ENCODE assay signal across 25 cellular contexts in the genomic region with DNA sequence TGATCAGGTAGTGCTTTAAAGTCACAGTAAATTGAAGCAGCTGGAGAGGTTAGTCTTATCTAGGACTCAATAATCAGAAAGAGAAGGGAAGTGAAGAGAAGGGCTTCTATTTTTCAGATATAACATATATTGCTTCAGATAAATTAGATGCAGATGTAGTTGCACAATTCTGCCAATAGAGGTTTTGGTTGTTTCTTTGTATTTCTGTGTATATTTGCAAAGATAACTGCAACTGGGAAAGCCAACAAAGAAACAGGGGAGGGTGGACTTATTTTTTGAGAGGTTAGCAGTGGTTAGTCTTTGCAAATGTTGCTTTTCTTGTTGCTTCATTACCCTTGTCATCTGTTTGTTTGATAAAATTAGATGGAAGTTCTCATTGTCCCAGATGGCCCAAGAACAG.
DNase-seq lines count a peak whose midpoint lies in the region; TF ChIP-seq lines count a peak whose summit lies in the region.
"Had no signal": no experiment of that assay in that cellular context is flagged by ENCODE, and none has a peak within 500 bp of the region (broad histone marks: within the 10 kb centered on the region; RNA-seq: fewer than 3 reads in every experiment).

No MANE protein-coding gene starts in this region.

- H3K36me3 ChIP-seq in OCI-LY7 (ENCODE audit: insufficient read depth, low read length) (no peaks in the 10 kb centered on the region), endodermal cell (ENCODE audit: control insufficient read depth, insufficient read depth, low read length) (no peaks in the 10 kb centered on the region)
- H3K36me3 ChIP-seq: BE2C, breast epithelium, right atrium auricular region had no signal

- H3K4me3 Mint-ChIP-seq in endodermal cell (no peak overlapping the region), mesothelial cell of epicardium (no peak overlapping the region)
- H3K4me3 Mint-ChIP-seq: activated naive CD8-positive, alpha-beta T cell treated with anti-CD3 and anti-CD28 coated beads, Interleukin-2, amount 50 U/mL, for 24 hours; GM23338; memory B cell had no signal

- no peaks in the 10 kb centered on the region for H3K27me3 Mint-ChIP-seq in endodermal cell (ENCODE audit: insufficient read depth)
- no peaks in the 10 kb centered on the region for H3K27me3 Mint-ChIP-seq in mesothelial cell of epicardium (ENCODE audit: low read depth)
- H3K27me3 Mint-ChIP-seq: activated naive CD8-positive, alpha-beta T cell treated with anti-CD3 and anti-CD28 coated beads, Interleukin-2, amount 50 U/mL, for 24 hours had no signal

- H3K4me3 ChIP-seq in OCI-LY7 (ENCODE audit: low read depth, low read length, poor library complexity, severe bottlenecking) (no peak overlapping the region), endodermal cell (ENCODE audit: low read length) (no peak overlapping the region)
- H3K4me3 ChIP-seq: breast epithelium, GM23338, right atrium auricular region had no signal

- no peak overlapping the region for H2AFZ ChIP-seq in OCI-LY7 (ENCODE audit: low read length)
- H2AFZ ChIP-seq: GM23338 had no signal

- no peak overlapping the region for H3K9ac ChIP-seq in endodermal cell (ENCODE audit: extremely low read depth, low read length, poor library complexity, severe bottlenecking)

- H3K36me3 Mint-ChIP-seq in endodermal cell (ENCODE audit: low read depth) (no peaks in the 10 kb centered on the region), mesothelial cell of epicardium (no peaks in the 10 kb centered on the region)
- H3K36me3 Mint-ChIP-seq: memory B cell had no signal

- H3K4me2 ChIP-seq in OCI-LY7 (ENCODE audit: low read length), result no peak overlapping the region
- H3K4me2 ChIP-seq: GM23338 had no signal

- H3K9me2 ChIP-seq in OCI-LY7 (ENCODE audit: insufficient read depth, low read length), result no peaks in the 10 kb centered on the region

- H4K20me1 ChIP-seq in OCI-LY7 (ENCODE audit: insufficient read depth, low read length), result no peaks in the 10 kb centered on the region

- no peak for DNase-seq in OCI-LY7 (ENCODE audit: low spot score)
- DNase-seq in endodermal cell, result no peak
- DNase-seq in mesothelial cell of epicardium (ENCODE audit: low spot score in 2 of 2, unreplicated experiment in 2 of 2), result no peak
- no peak for DNase-seq in amygdala (lab: John Stamatoyannopoulos, UW)
- DNase-seq in KG1 (lab: John Stamatoyannopoulos, UW), result no peak
- no peak for DNase-seq in stimulated activated CD4-positive, alpha-beta T cell treated with anti-CD3 and anti-CD28 coated beads, Interleukin-2, amount 100 ng/mL, for 24 hours
- DNase-seq in activated naive CD4-positive, alpha-beta T cell treated with Interleukin-2 at 50 U/mL for 16 hours, result no peak
- DNase-seq: activated CD4-positive, alpha-beta T cell treated with anti-CD3 and anti-CD28 coated beads for 48 hours; activated naive CD8-positive, alpha-beta T cell treated with anti-CD3 and anti-CD28 coated beads, Interleukin-2, amount 50 U/mL, for 24 hours; BE2C; Caco-2; KBM-7; left cardiac atrium; NCI-H1048; NCI-H2029 treated with DMSO at 0.1 percent for 48 hours; NCI-H446; RPMI8226; stimulated activated CD4-positive, alpha-beta T cell treated with anti-CD3 and anti-CD28 coated beads, Interleukin-15, amount 100 ng/mL, for 24 hours had no signal

- H3K9me3 Mint-ChIP-seq in endodermal cell (no peaks in the 10 kb centered on the region), mesothelial cell of epicardium (no peaks in the 10 kb centered on the region)
- H3K9me3 Mint-ChIP-seq: activated naive CD8-positive, alpha-beta T cell treated with anti-CD3 and anti-CD28 coated beads, Interleukin-2, amount 50 U/mL, for 24 hours; activated T-helper 2 cell treated with anti-CD3 and anti-CD28 coated beads, Interferon-gamma antibody, Interleukin-2, Interleukin-4, amounts not matched to agents 10 μg/mL and 5 μg/mL and 100 μg/mL, durations not matched to agents 14 hours and 24 hours and 36 hours; GM23338; memory B cell had no signal

- POLR2A ChIA-PET in OCI-LY7 (lab: Charles Lee), result no interaction called here

- no peaks in the 10 kb centered on the region for H3K27me3 ChIP-seq in endodermal cell (ENCODE audit: control insufficient read depth, insufficient read depth, low read length, poor library complexity, severe bottlenecking)
- H3K27me3 ChIP-seq: BE2C, breast epithelium, right atrium auricular region had no signal

- H3K9me3 ChIP-seq in OCI-LY7 (ENCODE audit: low read length) (no peaks in the 10 kb centered on the region), endodermal cell (ENCODE audit: control insufficient read depth, low read length) (no peaks in the 10 kb centered on the region)
- H3K9me3 ChIP-seq: BE2C, breast epithelium, Caco-2, right atrium auricular region had no signal

- H3K27ac ChIP-seq in C4-2B (no peak overlapping the region), OCI-LY7 (ENCODE audit: low read depth, low read length, poor library complexity, severe bottlenecking) (no peak overlapping the region), endodermal cell (ENCODE audit: low read depth, low read length) (no peak overlapping the region)
- H3K27ac ChIP-seq: breast epithelium, epithelial cell of prostate, right atrium auricular region had no signal

- H3K27ac Mint-ChIP-seq in endodermal cell (no peak overlapping the region), mesothelial cell of epicardium (no peak overlapping the region)
- H3K27ac Mint-ChIP-seq: activated naive CD8-positive, alpha-beta T cell treated with anti-CD3 and anti-CD28 coated beads, Interleukin-2, amount 50 U/mL, for 24 hours; activated T-helper 2 cell treated with anti-CD3 and anti-CD28 coated beads, Interferon-gamma antibody, Interleukin-2, Interleukin-4, amounts not matched to agents 10 μg/mL and 5 μg/mL and 100 μg/mL, durations not matched to agents 14 hours and 24 hours and 36 hours; GM23338; memory B cell had no signal

- CTCF ChIA-PET in OCI-LY7 (lab: Charles Lee; ENCODE audit: unreplicated experiment), result no interaction called here

- no TSS peak for BruUV-seq in OCI-LY7 (replicated peaks; lab: Mats Ljungman, UMichigan)

- no peaks in the 10 kb centered on the region for H3K79me2 ChIP-seq in OCI-LY7 (ENCODE audit: insufficient read depth, low read depth, low read length)

- intact Hi-C loops in OCI-LY7 (cut with micrococcal nuclease; ENCODE audit: unreplicated experiment), result no loop called here

- H3K4me1 Mint-ChIP-seq in endodermal cell (peaks cover 4% of the 10 kb centered on the region), mesothelial cell of epicardium (peaks cover 2% of the 10 kb centered on the region)
- H3K4me1 Mint-ChIP-seq: memory B cell had no signal

- TF ChIP-seq CTCF in C4-2B (conservative IDR thresholded peaks at IDR 0.05) (peak; percentile 2; the same call in 1 of the 2 replicates), OCI-LY7 (conservative IDR thresholded peaks at IDR 0.05; ENCODE audit: low read length) (0 out of 2 replicates have a peak, but pooled peaks have one; percentile 19), endodermal cell (conservative IDR thresholded peaks at IDR 0.05) (peak; percentile 21), mesothelial cell of epicardium (IDR thresholded peaks at IDR 0.05; ENCODE audit: unreplicated experiment) (peak; percentile 47)

- H3K4me1 ChIP-seq in OCI-LY7 (ENCODE audit: insufficient read depth, low read length, poor library complexity, severe bottlenecking) (no peaks in the 10 kb centered on the region), endodermal cell (ENCODE audit: control insufficient read depth, insufficient read depth, low read length) (no peaks in the 10 kb centered on the region)
- H3K4me1 ChIP-seq: BE2C, breast epithelium, Caco-2, right atrium auricular region had no signal
